In genomic region chr7:116901143-116901542, GRCh38 we compare ENCODE assay signal across 8 cellular contexts.
"Had no signal": no experiment of that assay in that cellular context is flagged by ENCODE, and none has a peak within 500 bp of the region (broad histone marks: within the 10 kb centered on the region; RNA-seq: fewer than 3 reads in every experiment).

No MANE protein-coding gene starts in this region.

- H2AFZ ChIP-seq: GM23338 had no signal

- H3K4me3 Mint-ChIP-seq: GM23338 had no signal

- H3K27ac Mint-ChIP-seq: GM23338 had no signal

- H3K9me3 Mint-ChIP-seq: GM23338 had no signal

- DNase-seq: H7, IMR-90, KBM-7 had no signal

- H3K4me2 ChIP-seq: GM23338 had no signal

- FAIRE-seq: H1, HTR-8/SVneo had no signal

- ATAC-seq: GM23338, HCT116 had no signal

- H3K9me3 ChIP-seq: HAP-1 had no signal

- H3K4me3 ChIP-seq: GM23338, HAP-1 had no signal
